Comparison of ENCODE assay signal across 13 cellular contexts in genomic region chr17:28940142-28940541, GRCh38. TPM values are rescaled to one million over a fixed set of nuclear protein-coding genes. Genes with fewer than 3 reads are reported as not detected.
A peak's percentile ranks its signal among the peaks of the same experiment; 100 is the strongest.
DNase-seq lines count a peak whose midpoint lies in the region; ATAC-seq and TF ChIP-seq lines count a peak whose summit lies in the region.
"Had no signal": no experiment of that assay in that cellular context is flagged by ENCODE, and none has a peak within 500 bp of the region (broad histone marks: within the 10 kb centered on the region; RNA-seq: fewer than 3 reads in every experiment).

No MANE protein-coding gene starts in this region.

- WGBS in lower leg skin, 2 donors, result 54 to 71% methylated on average over 3 of the region's 3 CpGs

- no peak overlapping the region for H3K27ac Mint-ChIP-seq in T-helper 1 cell treated with Interleukin-12 subunit alpha and Interleukin-12 subunit beta and Interleukin-4 antibody, amounts not matched to agents 30 μg/mL and 1 μg/mL, for 36 hours
- peak overlapping the region; percentile 74 for H3K27ac Mint-ChIP-seq in stimulated activated naive CD8-positive, alpha-beta T cell treated with anti-CD3 and anti-CD28 coated beads, Interleukin-15, Interleukin-2, amounts not matched to agents 100 ng/mL and 50 ng/mL, for 24 hours
- H3K27ac Mint-ChIP-seq in glutamatergic neuron (ENCODE audit: unreplicated experiment), result peak overlapping the region; percentile 69

- no peak overlapping the region for H3K4me3 ChIP-seq in lower leg skin (ENCODE audit: low read depth, poor library complexity, severe bottlenecking)
- H3K4me3 ChIP-seq: right lobe of liver, thoracic aorta had no signal

- H3K4me3 Mint-ChIP-seq in T-helper 1 cell treated with Interleukin-12 subunit alpha and Interleukin-12 subunit beta and Interleukin-4 antibody, amounts not matched to agents 30 μg/mL and 1 μg/mL, for 36 hours, result peak overlapping the region; percentile 10
- H3K4me3 Mint-ChIP-seq in stimulated activated naive CD8-positive, alpha-beta T cell treated with anti-CD3 and anti-CD28 coated beads, Interleukin-15, Interleukin-2, amounts not matched to agents 100 ng/mL and 50 ng/mL, for 24 hours, result peak overlapping the region; percentile 13
- peak overlapping the region; percentile 66 for H3K4me3 Mint-ChIP-seq in glutamatergic neuron (ENCODE audit: unreplicated experiment)
- H3K4me3 Mint-ChIP-seq: central memory CD8-positive, alpha-beta T cell had no signal

- peaks cover 21% of the 10 kb centered on the region for H3K36me3 Mint-ChIP-seq in T-helper 1 cell treated with Interleukin-12 subunit alpha and Interleukin-12 subunit beta and Interleukin-4 antibody, amounts not matched to agents 30 μg/mL and 1 μg/mL, for 36 hours (ENCODE audit: low read depth)
- peaks cover 62% of the 10 kb centered on the region for H3K36me3 Mint-ChIP-seq in stimulated activated naive CD8-positive, alpha-beta T cell treated with anti-CD3 and anti-CD28 coated beads, Interleukin-15, Interleukin-2, amounts not matched to agents 100 ng/mL and 50 ng/mL, for 24 hours (ENCODE audit: low read depth)
- no peaks in the 10 kb centered on the region for H3K36me3 Mint-ChIP-seq in glutamatergic neuron (ENCODE audit: unreplicated experiment)

- no peaks in the 10 kb centered on the region for H3K27me3 Mint-ChIP-seq in T-helper 1 cell treated with Interleukin-12 subunit alpha and Interleukin-12 subunit beta and Interleukin-4 antibody, amounts not matched to agents 30 μg/mL and 1 μg/mL, for 36 hours (ENCODE audit: low read depth)
- no peaks in the 10 kb centered on the region for H3K27me3 Mint-ChIP-seq in stimulated activated naive CD8-positive, alpha-beta T cell treated with anti-CD3 and anti-CD28 coated beads, Interleukin-15, Interleukin-2, amounts not matched to agents 100 ng/mL and 50 ng/mL, for 24 hours
- H3K27me3 Mint-ChIP-seq in glutamatergic neuron (ENCODE audit: unreplicated experiment), result peaks cover 3% of the 10 kb centered on the region
- H3K27me3 Mint-ChIP-seq: central memory CD8-positive, alpha-beta T cell had no signal

- H3K4me1 Mint-ChIP-seq in T-helper 1 cell treated with Interleukin-12 subunit alpha and Interleukin-12 subunit beta and Interleukin-4 antibody, amounts not matched to agents 30 μg/mL and 1 μg/mL, for 36 hours (ENCODE audit: low read depth), result peaks cover 55% of the 10 kb centered on the region
- peaks cover 79% of the 10 kb centered on the region for H3K4me1 Mint-ChIP-seq in stimulated activated naive CD8-positive, alpha-beta T cell treated with anti-CD3 and anti-CD28 coated beads, Interleukin-15, Interleukin-2, amounts not matched to agents 100 ng/mL and 50 ng/mL, for 24 hours (ENCODE audit: low read depth)
- H3K4me1 Mint-ChIP-seq in glutamatergic neuron (ENCODE audit: low read depth, unreplicated experiment), result peaks cover 46% of the 10 kb centered on the region

- TF ChIP-seq CTCF in glutamatergic neuron (IDR thresholded peaks at IDR 0.05; ENCODE audit: partially characterized antibody, unreplicated experiment) (no peak), lower leg skin (IDR thresholded peaks at IDR 0.05) (no peak)

- DNase-seq in T-helper 1 cell (no peak), glutamatergic neuron (no peak), left colon (no peak), lower leg skin (ENCODE audit: low spot score in 2 of 2) (no peak)
- no peak for DNase-seq in stimulated activated naive CD8-positive, alpha-beta T cell treated with anti-CD3 and anti-CD28 coated beads, Interleukin-15, Interleukin-2, amounts not matched to agents 100 U/mL and 50 U/mL, for 24 hours
- DNase-seq: mesenchymal stem cell, NCI-H1694 had no signal

- TF ChIP-seq POLR2A in lower leg skin (IDR thresholded peaks at IDR 0.05), result no peak

- no peaks in the 10 kb centered on the region for H3K9me3 Mint-ChIP-seq in T-helper 1 cell treated with Interleukin-12 subunit alpha and Interleukin-12 subunit beta and Interleukin-4 antibody, amounts not matched to agents 30 μg/mL and 1 μg/mL, for 36 hours
- H3K9me3 Mint-ChIP-seq in stimulated activated naive CD8-positive, alpha-beta T cell treated with anti-CD3 and anti-CD28 coated beads, Interleukin-15, Interleukin-2, amounts not matched to agents 100 ng/mL and 50 ng/mL, for 24 hours, result no peaks in the 10 kb centered on the region
- peaks cover 1% of the 10 kb centered on the region for H3K9me3 Mint-ChIP-seq in glutamatergic neuron (ENCODE audit: unreplicated experiment)
- H3K9me3 Mint-ChIP-seq: central memory CD8-positive, alpha-beta T cell had no signal

- intact Hi-C loops in left colon (cut with DNase I, micrococcal nuclease) (no loop called here), lower leg skin (cut with DNase I; ENCODE audit: low total_unique reads) (no loop called here)

- no peak for ATAC-seq in stimulated activated naive CD8-positive, alpha-beta T cell treated with anti-CD3 and anti-CD28 coated beads, Interleukin-15, Interleukin-2, amounts not matched to agents 100 U/mL and 50 U/mL, for 24 hours
- ATAC-seq in GM18907 (IDR thresholded peaks at IDR 0.05; ENCODE audit: unreplicated experiment), result no peak
- no peak for ATAC-seq in left colon

RNA-seq across cellular contexts. Expression of gene PHF12, which starts 11.2 kb away (rescaled TPM):
- total RNA-seq in glutamatergic neuron (ENCODE audit: unreplicated experiment) (59.8 TPM), left colon (10 to 100 TPM; 33.1 to 42.3 TPM), lower leg skin (10 to 100 TPM; 24.4 to 52.9 (median 42.7) TPM)

RNA-seq across cellular contexts. Expression of gene DHRS13, which starts 37.3 kb away (rescaled TPM):
- 17.0 TPM for total RNA-seq in glutamatergic neuron (ENCODE audit: unreplicated experiment)
- total RNA-seq in left colon, result 1 to 10 TPM; 6.3 to 7.5 TPM
- 10 to 100 TPM; 19.2 to 22.9 (median 19.5) TPM for total RNA-seq in lower leg skin

RNA-seq across cellular contexts. Expression of gene FLOT2, which starts 42.6 kb away (rescaled TPM):
- total RNA-seq in glutamatergic neuron (ENCODE audit: unreplicated experiment), result 143 TPM
- total RNA-seq in left colon, result 10 to 100 TPM; 82.4 to 91.5 TPM
- total RNA-seq in lower leg skin, result 100 to 1,000 TPM in 1 of 4 donors, 10 to 100 TPM in 3; 38.7 to 117 (median 45.6) TPM

Comparison
In these comparisons a context has a peak if more than half of its experiments do, and no peak if none do; other contexts are left out.
1. H3K4me3 Mint-ChIP-seq: peak in every context shown above with its lines; median percentile 66 in glutamatergic neuron; 13 in stimulated activated naive CD8-positive, alpha-beta T cell treated with anti-CD3 and anti-CD28 coated beads, Interleukin-15, Interleukin-2, amounts not matched to agents 100 ng/mL and 50 ng/mL, for 24 hours; 10 in T-helper 1 cell treated with Interleukin-12 subunit alpha and Interleukin-12 subunit beta and Interleukin-4 antibody, amounts not matched to agents 30 μg/mL and 1 μg/mL, for 36 hours.